ENCODE assay signal across 8 cellular contexts in genomic region chr14:52553671-52554575, GRCh38. TPM values are rescaled to one million over a fixed set of nuclear protein-coding genes. Genes with fewer than 3 reads are reported as not detected.
DNase-seq lines count a peak whose midpoint lies in the region; ATAC-seq and TF ChIP-seq lines count a peak whose summit lies in the region.

No MANE protein-coding gene starts in this region.

- H3K27me3 ChIP-seq in MM.1S (replicated peaks; ENCODE audit: insufficient read depth, low read length) = no peaks in the 10 kb centered on the region
- no peaks in the 10 kb centered on the region for H3K27me3 ChIP-seq in neural cell (ENCODE audit: insufficient read depth, low read depth, low read length)

- intact Hi-C loops in activated naive CD4-positive, alpha-beta T cell treated with anti-CD3 and anti-CD28 coated beads for 36 hours (cut with micrococcal nuclease) = loop anchor here (2.0 to 10.0 kb wide), 10 partner anchors 152 to 1843 kb away; partner anchors contain the start of genes CDKN3, DDHD1, FERMT2 and PTGER2

- CTCF ChIA-PET in activated naive CD4-positive, alpha-beta T cell treated with anti-CD3 and anti-CD28 coated beads for 36 hours (lab: Charles Lee) = interaction anchor here (0.5 to 0.9 kb wide), 2 partner anchors 24 to 27 kb away, joined by 3 read pairs; no protein-coding TSS in a partner anchor

- H3K36me3 Mint-ChIP-seq in activated naive CD4-positive, alpha-beta T cell treated with anti-CD3 and anti-CD28 coated beads for 36 hours (ENCODE audit: low read depth) = no peaks in the 10 kb centered on the region

- peaks cover 3% of the 10 kb centered on the region for H3K27me3 Mint-ChIP-seq in activated naive CD4-positive, alpha-beta T cell treated with anti-CD3 and anti-CD28 coated beads for 36 hours (ENCODE audit: low read depth)

- peak overlapping the region; percentile 88 for H3K4me3 Mint-ChIP-seq in activated naive CD4-positive, alpha-beta T cell treated with anti-CD3 and anti-CD28 coated beads for 36 hours

- H3K27ac ChIP-seq in MM.1S (ENCODE audit: low read length) = peak overlapping the region; percentile 41; the same call in 1 of the 2 replicates
- H3K27ac ChIP-seq in neural cell (ENCODE audit: low read length) = peak overlapping the region; percentile 91

- peaks cover 15% of the 10 kb centered on the region for H3K4me1 Mint-ChIP-seq in activated naive CD4-positive, alpha-beta T cell treated with anti-CD3 and anti-CD28 coated beads for 36 hours (ENCODE audit: low read depth)

- H2AFZ ChIP-seq in MM.1S (ENCODE audit: low read length) (peak overlapping the region; percentile 74), neural cell (ENCODE audit: low read depth, low read length) (peak overlapping the region; percentile 52)

- no peak for TF ChIP-seq EP300 in neural cell (conservative IDR thresholded peaks at IDR 0.05; ENCODE audit: poor library complexity, severe bottlenecking)

- TF ChIP-seq RAD21 in neural cell (conservative IDR thresholded peaks at IDR 0.05) = peak; percentile 8

- H3F3A ChIP-seq in MM.1S (ENCODE audit: insufficient read depth, low read length) (peaks cover 7% of the 10 kb centered on the region), neural cell (ENCODE audit: insufficient read depth, low read length, poor library complexity, severe bottlenecking) (peaks cover 11% of the 10 kb centered on the region)

- no peak for TF ChIP-seq CTCF in MM.1S (IDR thresholded peaks at IDR 0.05; ENCODE audit: low read length)
- TF ChIP-seq CTCF in neural cell (IDR thresholded peaks at IDR 0.05; ENCODE audit: poor library complexity, severe bottlenecking) = peak; percentile 57

- peaks cover 30% of the 10 kb centered on the region for H3K79me2 ChIP-seq in MM.1S (ENCODE audit: low read length)
- H3K79me2 ChIP-seq in neural cell (replicated peaks; ENCODE audit: insufficient read depth, low read length) = peaks cover 74% of the 10 kb centered on the region

- DNase-seq in DMS53 treated with DMSO at 0.1 percent for 48 hours (lab: John Stamatoyannopoulos, UW; ENCODE audit: unreplicated experiment) (peak; percentile 73), MM.1S (peak; percentile 81), SHP77 treated with DMSO at 0.1 percent for 48 hours (lab: John Stamatoyannopoulos, UW) (peak; percentile 81), foreskin melanocyte (peak; percentile 49)
- DNase-seq in activated naive CD4-positive, alpha-beta T cell treated with anti-CD3 and anti-CD28 coated beads for 36 hours = peak; percentile 85
- peak; percentile 75 for DNase-seq in stimulated activated naive CD4-positive, alpha-beta T cell treated with Interleukin-2 at 50 U/mL for 16 hours (lab: John Stamatoyannopoulos, UW)

- no peaks in the 10 kb centered on the region for H4K20me1 ChIP-seq in MM.1S (ENCODE audit: insufficient read depth, low read length)
- H4K20me1 ChIP-seq in neural cell (ENCODE audit: insufficient read depth) = no peaks in the 10 kb centered on the region

- no peaks in the 10 kb centered on the region for H3K36me3 ChIP-seq in MM.1S (replicated peaks; ENCODE audit: insufficient read depth, low read length)
- no peaks in the 10 kb centered on the region for H3K36me3 ChIP-seq in neural cell (ENCODE audit: insufficient read depth, low read length)

- H3K9me3 ChIP-seq in MM.1S (replicated peaks; ENCODE audit: insufficient read depth, low read length) = no peaks in the 10 kb centered on the region
- H3K9me3 ChIP-seq in neural cell (ENCODE audit: low read length) = no peaks in the 10 kb centered on the region

- H3K4me2 ChIP-seq in MM.1S (ENCODE audit: low read depth, low read length) (peak overlapping the region; percentile 78), neural cell (ENCODE audit: low read length) (peak overlapping the region; percentile 72)

- no peaks in the 10 kb centered on the region for H3K9me2 ChIP-seq in MM.1S (replicated peaks; ENCODE audit: insufficient read depth, low read length)
- H3K9me2 ChIP-seq in neural cell (ENCODE audit: insufficient read depth, low read length) = no peaks in the 10 kb centered on the region

- no peak for ATAC-seq in GM21381 (IDR thresholded peaks at IDR 0.05; ENCODE audit: unreplicated experiment)

- peak overlapping the region; percentile 60; the same call in 1 of the 2 replicates for H3K9ac ChIP-seq in MM.1S (ENCODE audit: low read length)
- H3K9ac ChIP-seq in neural cell (ENCODE audit: low read length) = peak overlapping the region; percentile 98

- peak overlapping the region; percentile 67 for H3K4me3 ChIP-seq in MM.1S (ENCODE audit: low read length)
- H3K4me3 ChIP-seq in neural cell (ENCODE audit: low read length) = peak overlapping the region; percentile 88

- peaks cover 2% of the 10 kb centered on the region for H3K9me3 Mint-ChIP-seq in activated naive CD4-positive, alpha-beta T cell treated with anti-CD3 and anti-CD28 coated beads for 36 hours

- no peak overlapping the region for H3K27ac Mint-ChIP-seq in activated naive CD4-positive, alpha-beta T cell treated with anti-CD3 and anti-CD28 coated beads for 36 hours

- H3K4me1 ChIP-seq in MM.1S (ENCODE audit: low read length) = 0 out of 2 replicates have a peak, but pooled peaks cover 3% of the 10 kb centered on the region

TF ChIP-seq in neural cell, 6 proteins besides CTCF, POLR2A, EP300 and RAD21:
- TF ChIP-seq TAF1 (IDR thresholded peaks at IDR 0.05; ENCODE audit: low read depth) = peak; percentile 85
- TF ChIP-seq, protein P1, sequence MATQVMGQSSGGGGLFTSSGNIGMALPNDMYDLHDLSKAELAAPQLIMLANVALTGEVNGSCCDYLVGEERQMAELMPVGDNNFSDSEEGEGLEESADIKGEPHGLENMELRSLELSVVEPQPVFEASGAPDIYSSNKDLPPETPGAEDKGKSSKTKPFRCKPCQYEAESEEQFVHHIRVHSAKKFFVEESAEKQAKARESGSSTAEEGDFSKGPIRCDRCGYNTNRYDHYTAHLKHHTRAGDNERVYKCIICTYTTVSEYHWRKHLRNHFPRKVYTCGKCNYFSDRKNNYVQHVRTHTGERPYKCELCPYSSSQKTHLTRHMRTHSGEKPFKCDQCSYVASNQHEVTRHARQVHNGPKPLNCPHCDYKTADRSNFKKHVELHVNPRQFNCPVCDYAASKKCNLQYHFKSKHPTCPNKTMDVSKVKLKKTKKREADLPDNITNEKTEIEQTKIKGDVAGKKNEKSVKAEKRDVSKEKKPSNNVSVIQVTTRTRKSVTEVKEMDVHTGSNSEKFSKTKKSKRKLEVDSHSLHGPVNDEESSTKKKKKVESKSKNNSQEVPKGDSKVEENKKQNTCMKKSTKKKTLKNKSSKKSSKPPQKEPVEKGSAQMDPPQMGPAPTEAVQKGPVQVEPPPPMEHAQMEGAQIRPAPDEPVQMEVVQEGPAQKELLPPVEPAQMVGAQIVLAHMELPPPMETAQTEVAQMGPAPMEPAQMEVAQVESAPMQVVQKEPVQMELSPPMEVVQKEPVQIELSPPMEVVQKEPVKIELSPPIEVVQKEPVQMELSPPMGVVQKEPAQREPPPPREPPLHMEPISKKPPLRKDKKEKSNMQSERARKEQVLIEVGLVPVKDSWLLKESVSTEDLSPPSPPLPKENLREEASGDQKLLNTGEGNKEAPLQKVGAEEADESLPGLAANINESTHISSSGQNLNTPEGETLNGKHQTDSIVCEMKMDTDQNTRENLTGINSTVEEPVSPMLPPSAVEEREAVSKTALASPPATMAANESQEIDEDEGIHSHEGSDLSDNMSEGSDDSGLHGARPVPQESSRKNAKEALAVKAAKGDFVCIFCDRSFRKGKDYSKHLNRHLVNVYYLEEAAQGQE (IDR thresholded peaks at IDR 0.05; ENCODE audit: borderline replicate concordance) = peak; percentile 62
- TF ChIP-seq SMC3 (conservative IDR thresholded peaks at IDR 0.05; ENCODE audit: poor library complexity) = no peak
- TF ChIP-seq MXI1 (conservative IDR thresholded peaks at IDR 0.05; ENCODE audit: poor library complexity, severe bottlenecking) = no peak
- TF ChIP-seq EZH2 (IDR thresholded peaks at IDR 0.05; ENCODE audit: borderline replicate concordance, insufficient read depth, low read length, poor library complexity, severe bottlenecking) = no peak
- TF ChIP-seq POLR2AphosphoS5 (IDR thresholded peaks at IDR 0.05) = peak; percentile 85
TF ChIP-seq in neural cell: peak in this region for 3.

RNA-seq across cellular contexts. Expression of gene GPR137C, which starts 1.3 kb away (rescaled TPM):
- total RNA-seq in activated naive CD4-positive, alpha-beta T cell treated with anti-CD3 and anti-CD28 coated beads for 36 hours = under 1 TPM in 1 of 2 experiments, not detected in 1; 0.07 TPM
- 100 and 118 TPM in 2 replicates for polyA plus RNA-seq in neural cell
- 78.6 and 93.1 TPM in 2 replicates for polyA minus RNA-seq in neural cell

RNA-seq across cellular contexts. Expression of gene TXNDC16, which starts 1.6 kb away (rescaled TPM):
- total RNA-seq in activated naive CD4-positive, alpha-beta T cell treated with anti-CD3 and anti-CD28 coated beads for 36 hours = 1 to 10 TPM; 4.5 to 4.6 TPM
- 53.3 and 58.4 TPM in 2 replicates for polyA plus RNA-seq in neural cell
- 101 and 106 TPM in 2 replicates for polyA minus RNA-seq in neural cell
